9 cellular contexts compared by ENCODE assay signal in genomic region chr9:114364123-114364522, GRCh38. TPM values are rescaled to one million over a fixed set of nuclear protein-coding genes. Genes with fewer than 3 reads are reported as not detected.
DNase-seq lines count a peak whose midpoint lies in the region; ATAC-seq and TF ChIP-seq lines count a peak whose summit lies in the region.
"Had no signal": no experiment of that assay in that cellular context is flagged by ENCODE, and none has a peak within 500 bp of the region (broad histone marks: within the 10 kb centered on the region; RNA-seq: fewer than 3 reads in every experiment).

No MANE protein-coding gene starts in this region.

- H3K4me3 Mint-ChIP-seq in neural progenitor cell = no peak overlapping the region

- intact Hi-C loops in OCI-LY7 (cut with micrococcal nuclease; ENCODE audit: unreplicated experiment) = loop anchor here (1.0 kb wide), 1 partner anchor 8 kb away; no protein-coding TSS in a partner anchor

- TF ChIP-seq CTCF in OCI-LY7 (conservative IDR thresholded peaks at IDR 0.05; ENCODE audit: low read length) (no peak), cardiac fibroblast (IDR thresholded peaks at IDR 0.05; ENCODE audit: low read depth, low read length) (no peak), neural progenitor cell (IDR thresholded peaks at IDR 0.05) (no peak)

- H3F3A ChIP-seq in neural progenitor cell (ENCODE audit: low read depth) = no peaks in the 10 kb centered on the region

- H4K20me1 ChIP-seq in OCI-LY7 (ENCODE audit: insufficient read depth, low read length) (no peaks in the 10 kb centered on the region), neural progenitor cell (ENCODE audit: low read depth) (no peaks in the 10 kb centered on the region)

- peaks cover 92% of the 10 kb centered on the region for H3K36me3 ChIP-seq in OCI-LY7 (ENCODE audit: insufficient read depth, low read length)
- H3K36me3 ChIP-seq in neural progenitor cell = no peaks in the 10 kb centered on the region

- no peak overlapping the region for H3K27ac Mint-ChIP-seq in neural progenitor cell

- BruUV-seq in OCI-LY7 (replicated peaks; lab: Mats Ljungman, UMichigan) = no TSS peak

- H3K27ac ChIP-seq in OCI-LY7 (ENCODE audit: low read depth, low read length, poor library complexity, severe bottlenecking) (peak overlapping the region; percentile 69), neural progenitor cell (no peak overlapping the region)

- H3K9me3 ChIP-seq in OCI-LY7 (ENCODE audit: low read length) (no peaks in the 10 kb centered on the region), neural progenitor cell (ENCODE audit: low read depth) (no peaks in the 10 kb centered on the region)

- H3K4me1 ChIP-seq in OCI-LY7 (ENCODE audit: insufficient read depth, low read length, poor library complexity, severe bottlenecking) (peaks cover 64% of the 10 kb centered on the region), neural progenitor cell (no peaks in the 10 kb centered on the region)

- H3K79me2 ChIP-seq in OCI-LY7 (ENCODE audit: insufficient read depth, low read depth, low read length) (peaks cover 30% of the 10 kb centered on the region; the same call in 1 of the 2 replicates), neural progenitor cell (ENCODE audit: low read depth) (no peaks in the 10 kb centered on the region)

- H3K36me3 Mint-ChIP-seq in neural progenitor cell = peaks cover 19% of the 10 kb centered on the region

- CTCF ChIA-PET in OCI-LY7 (lab: Charles Lee; ENCODE audit: unreplicated experiment) = interaction anchor here (1.2 kb wide), 1 partner anchor 25 kb away, joined by 3 read pairs; no protein-coding TSS in a partner anchor

- no peaks in the 10 kb centered on the region for H3K9me2 ChIP-seq in OCI-LY7 (ENCODE audit: insufficient read depth, low read length)

- no peaks in the 10 kb centered on the region for H3K4me1 Mint-ChIP-seq in neural progenitor cell

- H3K4me3 ChIP-seq in OCI-LY7 (ENCODE audit: low read depth, low read length, poor library complexity, severe bottlenecking) (peak overlapping the region; percentile 9), cardiac fibroblast (replicated peaks in 1 of 2; ENCODE audit: low read depth in 2 of 2, low read length in 2 of 2) (no peak overlapping the region), neural progenitor cell (no peak overlapping the region)

- H3K27me3 Mint-ChIP-seq in neural progenitor cell (ENCODE audit: insufficient read depth, low read depth) = peaks cover 10% of the 10 kb centered on the region

- in situ Hi-C loops in KBM-7 (cut with MboI; ENCODE audit: low pct_unique_long_range_greater_than_20kb, low sequenced_read_pairs) = no loop called here

- no peak overlapping the region for H2AFZ ChIP-seq in OCI-LY7 (ENCODE audit: low read length)
- H2AFZ ChIP-seq in neural progenitor cell (replicated peaks) = no peak overlapping the region

- ATAC-seq in GM21619 (IDR thresholded peaks at IDR 0.05; ENCODE audit: unreplicated experiment) = no peak

- H3K9ac ChIP-seq in neural progenitor cell = no peak overlapping the region

- peak overlapping the region; percentile 49 for H3K4me2 ChIP-seq in OCI-LY7 (ENCODE audit: low read length)
- no peak overlapping the region for H3K4me2 ChIP-seq in neural progenitor cell

- peak; percentile 87 for DNase-seq in GF-D8 (lab: John Stamatoyannopoulos, UW)
- no peak for DNase-seq in OCI-LY7 (ENCODE audit: low spot score)
- peak; percentile 76 to 87 for DNase-seq in cardiac fibroblast (ENCODE audit: low read depth in 2 of 2)
- peak; percentile 100 for DNase-seq in renal cortical epithelial cell (ENCODE audit: low read depth)
- no peak for DNase-seq in KBM-7
- DNase-seq in neural progenitor cell (ENCODE audit: low spot score) = no peak
- DNase-seq in retina = no peak

- no peaks in the 10 kb centered on the region for H3K9me3 Mint-ChIP-seq in neural progenitor cell

- no peaks in the 10 kb centered on the region for H3K27me3 ChIP-seq in neural progenitor cell

- POLR2A ChIA-PET in OCI-LY7 (lab: Charles Lee) = interaction anchor here (0.9 to 12.9 kb wide), 5 partner anchors 10 to 34 kb away, joined by 3 to 275 read pairs (median 4); partner anchors contain the start of gene AKNA

RNA-seq across cellular contexts. Expression of gene AKNA, which starts 23.7 kb away (rescaled TPM):
- 53.8 and 61.4 TPM in 2 replicates for total RNA-seq in OCI-LY7 (2014; rRNA removed; shearing (Covaris generic))
- 187 and 203 TPM in 2 replicates for total RNA-seq in OCI-LY7 (2022)
- 7.8 and 22.0 TPM in 2 replicates for total RNA-seq in renal cortical epithelial cell
- 11.4 and 13.4 TPM in 2 replicates for total RNA-seq in neural progenitor cell (ENCODE audit: low replicate concordance)

RNA-seq across cellular contexts. Expression of gene ORM2, which starts 34.5 kb away (rescaled TPM):
- total RNA-seq in OCI-LY7 (2014; rRNA removed; shearing (Covaris generic)) = not detected in 2 replicates
- not detected in 2 replicates for total RNA-seq in OCI-LY7 (2022)
- not detected in 2 replicates for total RNA-seq in renal cortical epithelial cell
- total RNA-seq in neural progenitor cell (ENCODE audit: low replicate concordance) = 0.43 TPM in 1 of 2 replicates, not detected in the other
- total RNA-seq: lung microvascular endothelial cell had no signal

RNA-seq across cellular contexts. Expression of gene ORM1, which starts 41.2 kb away (rescaled TPM):
- not detected in 2 replicates for total RNA-seq in OCI-LY7 (2014; rRNA removed; shearing (Covaris generic))
- total RNA-seq in OCI-LY7 (2022) = not detected in 2 replicates
- not detected in 2 replicates for total RNA-seq in renal cortical epithelial cell
- 1.5 TPM in 1 of 2 replicates, not detected in the other for total RNA-seq in neural progenitor cell (ENCODE audit: low replicate concordance)
- total RNA-seq: lung microvascular endothelial cell had no signal

Comparison
In these comparisons a context has a peak if more than half of its experiments do, and no peak if none do; other contexts are left out.
1. DNase-seq: peak in GF-D8 (single experiment), cardiac fibroblast (2 of 2) and renal cortical epithelial cell (single experiment); none in OCI-LY7 (single experiment), KBM-7 (single experiment), neural progenitor cell (single experiment) and retina (single experiment).